22 cellular contexts compared by ENCODE assay signal in genomic region chr16:88321635-88322499, GRCh38.
"Had no signal": no experiment of that assay in that cellular context is flagged by ENCODE, and none has a peak within 500 bp of the region (broad histone marks: within the 10 kb centered on the region; RNA-seq: fewer than 3 reads in every experiment).

No MANE protein-coding gene starts in this region.

- DNase-seq: MV-4-11, NCI-H1048, NCI-H1105 treated with DMSO at 0.1 percent for 48 hours, NCI-H1417 treated with DMSO at 0.1 percent for 48 hours, NCI-H146, NCI-H187, NCI-H2029, NCI-H2081 treated with DMSO at 0.1 percent for 48 hours, NCI-H2171, NCI-H226, NCI-H446, NCI-H510A, NCI-H524 treated with DMSO at 0.1 percent for 48 hours, NCI-H69, NCI-H774, RPMI8226, SHP77 treated with DMSO at 0.1 percent for 48 hours, SJCRH30 had no signal

- H3K36me3 Mint-ChIP-seq: IgD-negative memory B cell had no signal

- H3K27ac Mint-ChIP-seq: IgD-negative memory B cell had no signal

- FAIRE-seq: RCC 7860 had no signal

- H3K4me3 Mint-ChIP-seq: IgD-negative memory B cell had no signal

- H3K4me1 ChIP-seq: SJCRH30 had no signal

- H3K4me3 ChIP-seq: SJCRH30 had no signal

- H3K9me3 ChIP-seq: SJCRH30 had no signal

- ATAC-seq: SK-N-SH treated with all-trans-retinoic acid at 6 μM for 48 hours had no signal

- H3K36me3 ChIP-seq: SJCRH30 had no signal

- H3K27ac ChIP-seq: HL-60, SJCRH30 had no signal

- H3K27me3 ChIP-seq: SJCRH30 had no signal
